In the genomic region with DNA sequence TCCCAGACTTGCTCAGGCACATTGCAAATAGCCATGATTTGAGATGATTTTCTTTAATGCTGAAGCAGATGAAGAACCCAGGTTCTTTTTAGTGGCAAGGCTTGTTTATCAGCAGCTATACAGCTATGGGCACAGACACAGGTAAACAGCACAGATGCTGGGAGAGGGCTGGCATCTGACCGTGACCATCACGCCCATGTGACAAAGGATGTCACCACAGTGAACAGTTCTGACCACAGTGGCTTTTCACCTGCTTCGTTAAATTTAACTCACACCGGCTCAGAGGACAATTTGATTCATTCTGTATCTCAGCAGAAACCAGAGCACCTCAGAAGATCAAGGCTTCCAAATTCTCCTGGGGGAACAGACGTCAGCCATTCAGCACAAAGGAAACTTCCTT, we compare ENCODE assay signal across 19 cellular contexts.
A peak's percentile ranks its signal among the peaks of the same experiment; 100 is the strongest.
DNase-seq lines count a peak whose midpoint lies in the region; ATAC-seq and TF ChIP-seq lines count a peak whose summit lies in the region.
"Had no signal": no experiment of that assay in that cellular context is flagged by ENCODE, and none has a peak within 500 bp of the region (broad histone marks: within the 10 kb centered on the region; RNA-seq: fewer than 3 reads in every experiment).

No MANE protein-coding gene starts in this region.

- intact Hi-C loops in A673 (cut with micrococcal nuclease; ENCODE audit: unreplicated experiment), result no loop called here
- intact Hi-C loops in head of caudate nucleus (cut with DNase I), result no loop called here

- H3K4me1 ChIP-seq in KMS-11 (ENCODE audit: low read depth, poor library complexity, severe bottlenecking) (peaks cover 18% of the 10 kb centered on the region), A673 (ENCODE audit: insufficient read depth, low read length, poor library complexity, severe bottlenecking) (peaks cover 7% of the 10 kb centered on the region)
- H3K4me1 ChIP-seq: HAP-1, Peyer's patch, testis had no signal

- peaks cover 18 to 44% (median 33%) of the 10 kb centered on the region in 3 donors for H3K36me3 Mint-ChIP-seq in immature natural killer cell
- H3K36me3 Mint-ChIP-seq: naive B cell had no signal

- H3K9me3 Mint-ChIP-seq in immature natural killer cell, result no peaks in the 10 kb centered on the region

- POLR2A ChIA-PET in A673 (lab: Charles Lee; ENCODE audit: low non-redundant PET), result no interaction called here

- H3K9ac ChIP-seq in KMS-11, result no peak overlapping the region

- peak overlapping the region; percentile 21; the same call in 1 of the 2 replicates for H3K27ac ChIP-seq in KMS-11
- no peak overlapping the region for H3K27ac ChIP-seq in A673 (ENCODE audit: low read depth, low read length, poor library complexity, severe bottlenecking)
- H3K27ac ChIP-seq: cardiac muscle cell, Peyer's patch, testis had no signal

- BruUV-seq in A673 (replicated peaks; lab: Mats Ljungman, UMichigan), result no TSS peak

- H3K4me3 ChIP-seq in KMS-11 (IDR thresholded peaks at IDR 0.05; ENCODE audit: insufficient read depth, low read depth, low read length) (no peak overlapping the region), A673 (ENCODE audit: low read depth, low read length, poor library complexity, severe bottlenecking) (no peak overlapping the region)
- H3K4me3 ChIP-seq: cardiac muscle cell, HAP-1, lung, MG63, Peyer's patch, testis had no signal

- H3K4me2 ChIP-seq in KMS-11, result peak overlapping the region; percentile 31; the same call in 1 of the 2 replicates

- no peaks in the 10 kb centered on the region for H3K79me2 ChIP-seq in KMS-11 (ENCODE audit: insufficient read depth, low read depth)

- H3K27ac Mint-ChIP-seq in immature natural killer cell, result peak overlapping the region in 4 of 6 donors; percentile 17 to 74 (median 54)
- H3K27ac Mint-ChIP-seq: activated T-cell treated with anti-CD3 and anti-CD28 coated beads, Interleukin-2, amount 50 U/mL, for 72 hours had no signal

- peak; percentile 78 for ATAC-seq in GM19397 (IDR thresholded peaks at IDR 0.05; ENCODE audit: unreplicated experiment)
- ATAC-seq: activated T-cell treated with anti-CD3 and anti-CD28 coated beads, Interleukin-2, amount 50 U/mL, for 72 hours; esophagus mucosa had no signal

- peaks cover 0 to 4% (median 2%) of the 10 kb centered on the region in 3 donors for H3K27me3 Mint-ChIP-seq in immature natural killer cell (ENCODE audit: low read depth in 3 of 3)
- H3K27me3 Mint-ChIP-seq: naive B cell had no signal

- TF ChIP-seq CTCF in KMS-11 (conservative IDR thresholded peaks at IDR 0.05; ENCODE audit: low read depth, low read length), result no peak
- no peak for TF ChIP-seq CTCF in A673 (conservative IDR thresholded peaks at IDR 0.05; ENCODE audit: low read depth, low read length)

- peaks cover 40 to 43% of the 10 kb centered on the region in 2 donors for H3K4me1 Mint-ChIP-seq in immature natural killer cell

- H2AFZ ChIP-seq in KMS-11 (ENCODE audit: low read depth), result 0 out of 2 replicates have a peak overlapping the region, but pooled peaks have one; percentile 2

- CTCF ChIA-PET in A673 (lab: Charles Lee), result no interaction called here

- no peaks in the 10 kb centered on the region for H3K27me3 ChIP-seq in KMS-11 (ENCODE audit: insufficient read depth, low read depth)
- no peaks in the 10 kb centered on the region for H3K27me3 ChIP-seq in A673 (replicated peaks; ENCODE audit: insufficient read depth, low read depth, low read length, poor library complexity)
- H3K27me3 ChIP-seq: cardiac muscle cell, MG63, Peyer's patch, testis had no signal

- DNase-seq in DMS79 (lab: John Stamatoyannopoulos, UW) (peak; percentile 29), immature natural killer cell (peak; percentile 8 to 31 (median 25)), A673 (ENCODE audit: low spot score) (no peak), NCI-H345 treated with DMSO at 0.1 percent for 48 hours (lab: John Stamatoyannopoulos, UW; ENCODE audit: unreplicated experiment) (no peak), head of caudate nucleus (no peak)
- no peak for DNase-seq in central memory CD4-positive, alpha-beta T cell
- DNase-seq: activated CD4-positive, alpha-beta T cell treated with anti-CD3 and anti-CD28 coated beads, Interleukin-2, amount 50 U/mL, for 4 hours; activated T-cell treated with anti-CD3 and anti-CD28 coated beads, Interleukin-2, amount 50 U/mL, for 72 hours; MG63; naive B cell; NCI-H2029; Peyer's patch; testis had no signal

- H3K4me3 Mint-ChIP-seq in immature natural killer cell, result peak overlapping the region in 4 of 5 donors; percentile 39 to 77 (median 70)
- H3K4me3 Mint-ChIP-seq: activated T-cell treated with anti-CD3 and anti-CD28 coated beads, Interleukin-2, amount 50 U/mL, for 72 hours; naive B cell had no signal

- H4K20me1 ChIP-seq in KMS-11 (ENCODE audit: insufficient read depth), result no peaks in the 10 kb centered on the region

- H3K36me3 ChIP-seq in KMS-11 (ENCODE audit: insufficient read depth) (no peaks in the 10 kb centered on the region), A673 (ENCODE audit: insufficient read depth, low read length, poor library complexity, severe bottlenecking) (no peaks in the 10 kb centered on the region)
- H3K36me3 ChIP-seq: cardiac muscle cell, HAP-1, MG63, Peyer's patch had no signal

- H3K9me3 ChIP-seq in A673 (ENCODE audit: low read depth, low read length, poor library complexity, severe bottlenecking), result peaks cover 3% of the 10 kb centered on the region
- H3K9me3 ChIP-seq: MG63, Peyer's patch, testis had no signal

Comparison
In these comparisons a context has a peak if more than half of its experiments do, and no peak if none do; other contexts are left out.
1. DNase-seq: peak in DMS79 (single experiment) and immature natural killer cell (3 of 3); none in A673 (single experiment), NCI-H345 treated with DMSO at 0.1 percent for 48 hours (single experiment), central memory CD4-positive, alpha-beta T cell (single experiment) and head of caudate nucleus (0 of 42).